Comparison of ENCODE assay signal across 9 cellular contexts in the genomic region with DNA sequence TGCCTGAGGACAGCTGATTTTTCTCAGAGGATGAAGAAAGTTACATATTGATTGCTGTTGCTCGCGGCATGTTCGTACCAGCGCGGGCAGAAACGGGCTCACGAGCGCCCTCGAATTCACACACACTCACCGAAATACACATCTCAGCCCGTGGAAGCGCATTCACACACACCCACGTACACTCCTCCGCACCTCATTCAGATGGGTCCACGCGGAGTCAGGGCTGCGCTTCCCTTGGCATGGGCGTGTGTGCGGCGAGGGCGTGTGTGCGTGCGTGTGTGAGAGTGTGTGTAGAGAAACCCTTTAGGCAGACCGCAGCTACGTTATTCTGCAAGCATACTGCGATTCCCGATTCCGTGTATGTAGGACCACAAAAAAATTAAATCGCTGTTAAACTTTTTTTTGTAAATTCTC. TPM values are rescaled to one million over a fixed set of nuclear protein-coding genes. Genes with fewer than 3 reads are reported as not detected.
A peak's percentile ranks its signal among the peaks of the same experiment; 100 is the strongest.
DNase-seq lines count a peak whose midpoint lies in the region; ATAC-seq and TF ChIP-seq lines count a peak whose summit lies in the region.
"Had no signal": no experiment of that assay in that cellular context is flagged by ENCODE, and none has a peak within 500 bp of the region (broad histone marks: within the 10 kb centered on the region; RNA-seq: fewer than 3 reads in every experiment).

No MANE protein-coding gene starts in this region.

- H3K4me1 ChIP-seq in foreskin keratinocyte: no peaks in the 10 kb centered on the region

- H3K27me3 ChIP-seq in kidney epithelial cell (ENCODE audit: control insufficient read depth, insufficient read depth, low read length) (peaks cover 33% of the 10 kb centered on the region), foreskin keratinocyte (peaks cover 64% of the 10 kb centered on the region)

- no peak overlapping the region for H3K27ac ChIP-seq in substantia nigra (ENCODE audit: low read depth, low read length, poor library complexity, severe bottlenecking)
- H3K27ac ChIP-seq in foreskin keratinocyte: no peak overlapping the region

- peaks cover 3% of the 10 kb centered on the region for H3K9me3 Mint-ChIP-seq in activated CD4-positive, alpha-beta T cell treated with anti-CD3 and anti-CD28 coated beads for 36 hours (ENCODE audit: low read depth)

- POLR2A ChIA-PET in activated CD4-positive, alpha-beta T cell treated with anti-CD3 and anti-CD28 coated beads for 36 hours (lab: Charles Lee): no interaction called here

- TF ChIP-seq CTCF in kidney epithelial cell (IDR thresholded peaks at IDR 0.05; ENCODE audit: insufficient read depth, low read length, poor library complexity, severe bottlenecking) (no peak), foreskin keratinocyte (conservative IDR thresholded peaks at IDR 0.05) (no peak)

- peak overlapping the region; percentile 44 for H3K4me3 ChIP-seq in kidney epithelial cell (ENCODE audit: low read depth, low read length)
- H3K4me3 ChIP-seq: K562 had no signal

- no peaks in the 10 kb centered on the region for H3K36me3 ChIP-seq in kidney epithelial cell (ENCODE audit: control insufficient read depth, insufficient read depth, low read length)

- in situ Hi-C loops in KBM-7 (cut with MboI; ENCODE audit: low pct_unique_long_range_greater_than_20kb, low sequenced_read_pairs): no loop called here

- peaks cover 64% of the 10 kb centered on the region for H3K27me3 Mint-ChIP-seq in activated CD4-positive, alpha-beta T cell treated with anti-CD3 and anti-CD28 coated beads for 36 hours

- intact Hi-C loops in activated CD4-positive, alpha-beta T cell treated with anti-CD3 and anti-CD28 coated beads for 36 hours (cut with DNase I, micrococcal nuclease): loop anchor here in 1 of 2 experiments (5.0 kb wide), 1 partner anchor 1688 kb away; no protein-coding TSS in a partner anchor

- peak; percentile 7 for DNase-seq in activated CD4-positive, alpha-beta T cell treated with anti-CD3 and anti-CD28 coated beads for 36 hours
- DNase-seq in activated CD4-positive, alpha-beta T cell treated with anti-CD3 and anti-CD28 coated beads, Interleukin-2, amount 50 U/mL, for 4 hours: no peak
- DNase-seq in astrocyte of the hippocampus (ENCODE audit: low read depth, low spot score): peak; percentile 40
- DNase-seq in kidney epithelial cell (ENCODE audit: low read depth): no peak
- DNase-seq in substantia nigra (lab: John Stamatoyannopoulos, UW): peak in 43 of 49 donors; percentile 2 to 85 (median 48)
- no peak for DNase-seq in foreskin keratinocyte
- no peak for DNase-seq in iPS-NIHi7 (ENCODE audit: extremely low spot score)
- no peak for DNase-seq in KBM-7

- no peak for ATAC-seq in activated CD4-positive, alpha-beta T cell treated with anti-CD3 and anti-CD28 coated beads for 36 hours
- no peak for ATAC-seq in foreskin keratinocyte
- ATAC-seq: K562 had no signal

- H3K36me3 Mint-ChIP-seq in activated CD4-positive, alpha-beta T cell treated with anti-CD3 and anti-CD28 coated beads for 36 hours (ENCODE audit: low read depth): peaks cover 13% of the 10 kb centered on the region

- peak overlapping the region; percentile 47 for H3K4me3 Mint-ChIP-seq in activated CD4-positive, alpha-beta T cell treated with anti-CD3 and anti-CD28 coated beads for 36 hours

- no peak overlapping the region for H3K27ac Mint-ChIP-seq in activated CD4-positive, alpha-beta T cell treated with anti-CD3 and anti-CD28 coated beads for 36 hours

- H3K4me1 Mint-ChIP-seq in activated CD4-positive, alpha-beta T cell treated with anti-CD3 and anti-CD28 coated beads for 36 hours: peaks cover 44% of the 10 kb centered on the region

- CTCF ChIA-PET in activated CD4-positive, alpha-beta T cell treated with anti-CD3 and anti-CD28 coated beads for 36 hours (lab: Charles Lee): interaction anchor here (0.6 kb wide), 2 partner anchors 176 to 1640 kb away, joined by 3 read pairs; no protein-coding TSS in a partner anchor

RNA-seq across cellular contexts. Expression of gene PCDH17, which starts 2.1 kb away (rescaled TPM):
- total RNA-seq in activated CD4-positive, alpha-beta T cell treated with anti-CD3 and anti-CD28 coated beads for 36 hours: not detected
- 0.21 and 0.25 TPM in 2 replicates for total RNA-seq in kidney epithelial cell
- not detected in 2 replicates for total RNA-seq in foreskin keratinocyte
- polyA plus RNA-seq in foreskin keratinocyte: not detected in 2 replicates
- total RNA-seq: K562 had no signal
- polyA plus RNA-seq: K562 had no signal

Comparison
In these comparisons a context has a peak if more than half of its experiments do, and no peak if none do; other contexts are left out.
1. DNase-seq: peak in activated CD4-positive, alpha-beta T cell treated with anti-CD3 and anti-CD28 coated beads for 36 hours (single experiment), astrocyte of the hippocampus (single experiment) and substantia nigra (43 of 49); none in activated CD4-positive, alpha-beta T cell treated with anti-CD3 and anti-CD28 coated beads, Interleukin-2, amount 50 U/mL, for 4 hours (0 of 2), kidney epithelial cell (single experiment), foreskin keratinocyte (0 of 2), iPS-NIHi7 (single experiment) and KBM-7 (single experiment).